Comparison of ENCODE assay signal across 20 cellular contexts in genomic region chr7:133345690-133346421, GRCh38.
DNase-seq lines count a peak whose midpoint lies in the region; ATAC-seq, FAIRE-seq and TF ChIP-seq lines count a peak whose summit lies in the region.
"Had no signal": no experiment of that assay in that cellular context is flagged by ENCODE, and none has a peak within 500 bp of the region (broad histone marks: within the 10 kb centered on the region; RNA-seq: fewer than 3 reads in every experiment).

No MANE protein-coding gene starts in this region.

- H3K79me1 ChIP-seq in H1 (ENCODE audit: low read depth, low read length) = no peaks in the 10 kb centered on the region

- H3K9me3 Mint-ChIP-seq in GM23338 (peaks cover 8% of the 10 kb centered on the region; the same call in 1 of the 3 replicates), neural progenitor cell (peaks cover 21% of the 10 kb centered on the region)
- peaks cover 18% of the 10 kb centered on the region for H3K9me3 Mint-ChIP-seq in natural killer cell treated with Interleukin-12 subunit alpha and Interleukin-12 subunit beta and Interleukin-15 and Interleukin-18, amount 100 ng/mL, for 72 hours

- H3K4me3 ChIP-seq in GM23338 (0 out of 2 replicates have a peak overlapping the region, but pooled peaks have one; percentile 3), HUES48 (ENCODE audit: low read depth, low read length) (peak overlapping the region; percentile 41), H1 (ENCODE audit: extremely low read depth in 1 of 4, insufficient read depth in 2 of 4, low read depth in 3 of 4, low read length in 4 of 4) (peak overlapping the region in 3 of 4 experiments; percentile 19 to 29 (median 23); a peak in 3 of 8 replicates), neural progenitor cell (no peak overlapping the region), smooth muscle cell (no peak overlapping the region)

- peaks cover 17% of the 10 kb centered on the region for H3K36me3 Mint-ChIP-seq in GM23338 (ENCODE audit: low read depth)
- peaks cover 23% of the 10 kb centered on the region for H3K36me3 Mint-ChIP-seq in neural progenitor cell
- H3K36me3 Mint-ChIP-seq in natural killer cell treated with Interleukin-12 subunit alpha and Interleukin-12 subunit beta and Interleukin-15 and Interleukin-18, amount 100 ng/mL, for 72 hours = peaks cover 33% of the 10 kb centered on the region

- no peak for TF ChIP-seq POLR2A in H1 (IDR thresholded peaks at IDR 0.05; ENCODE audit: control extremely low read depth in 1 of 2, low read depth in 2 of 2, low read length in 2 of 2)

- no peak overlapping the region for H2AFZ ChIP-seq in GM23338
- H2AFZ ChIP-seq in H1 (ENCODE audit: low read length) = no peak overlapping the region
- no peak overlapping the region for H2AFZ ChIP-seq in neural progenitor cell (replicated peaks)
- no peak overlapping the region for H2AFZ ChIP-seq in smooth muscle cell (ENCODE audit: low read depth)

- H3F3A ChIP-seq in GM23338 (replicated peaks; ENCODE audit: low read depth) = no peaks in the 10 kb centered on the region
- no peaks in the 10 kb centered on the region for H3F3A ChIP-seq in neural progenitor cell (ENCODE audit: low read depth)
- no peaks in the 10 kb centered on the region for H3F3A ChIP-seq in smooth muscle cell (ENCODE audit: low read depth)

- 35% methylated on average over 8 of the region's 8 CpGs; no CpG with 5 or more reads in 1 of the 2 experiments for WGBS in H1 (ENCODE audit: extremely low coverage in 1 of 2, insufficient coverage in 1 of 2, insufficient read length in 1 of 2, insufficient replicate concordance in 2 of 2, low coverage in 1 of 2, low lambda C conversion rate in 2 of 2, missing lambda C conversion rate in 1 of 2), 2 experiments
- WGBS in smooth muscle cell (ENCODE audit: low lambda C conversion rate) = 76% methylated on average over 8 of the region's 8 CpGs

- H3K4me1 Mint-ChIP-seq in GM23338 = peaks cover 45% of the 10 kb centered on the region
- H3K4me1 Mint-ChIP-seq in neural progenitor cell = peaks cover 10% of the 10 kb centered on the region
- H3K4me1 Mint-ChIP-seq in natural killer cell treated with Interleukin-12 subunit alpha and Interleukin-12 subunit beta and Interleukin-15 and Interleukin-18, amount 100 ng/mL, for 72 hours (ENCODE audit: low read depth in 2 of 2) = peaks cover 18 to 24% of the 10 kb centered on the region in 2 donors

- no peaks in the 10 kb centered on the region for H4K20me1 ChIP-seq in GM23338 (replicated peaks; ENCODE audit: insufficient read depth)
- H4K20me1 ChIP-seq in H1 (replicated peaks in 1 of 2; ENCODE audit: control insufficient read depth in 1 of 2, insufficient read depth in 2 of 2, low read length in 2 of 2) = no peaks in the 10 kb centered on the region
- H4K20me1 ChIP-seq in neural progenitor cell (ENCODE audit: low read depth) = no peaks in the 10 kb centered on the region
- H4K20me1 ChIP-seq in smooth muscle cell (ENCODE audit: low read depth) = no peaks in the 10 kb centered on the region

- no peaks in the 10 kb centered on the region for H3K9me2 ChIP-seq in GM23338 (ENCODE audit: insufficient read depth)

- POLR2A ChIA-PET in H1 (lab: Charles Lee; ENCODE audit: partially characterized antibody) = no interaction called here

- H3K27me3 ChIP-seq in GM23338 (ENCODE audit: insufficient read depth) = no peaks in the 10 kb centered on the region
- no peaks in the 10 kb centered on the region for H3K27me3 ChIP-seq in HUES48 (ENCODE audit: control insufficient read depth, insufficient read depth, low read length)
- no peaks in the 10 kb centered on the region for H3K27me3 ChIP-seq in H1 (replicated peaks in 1 of 4; ENCODE audit: control insufficient read depth in 3 of 4, extremely low read depth in 1 of 4, insufficient read depth in 3 of 4, low read length in 3 of 4)
- no peaks in the 10 kb centered on the region for H3K27me3 ChIP-seq in neural progenitor cell
- no peaks in the 10 kb centered on the region for H3K27me3 ChIP-seq in smooth muscle cell (ENCODE audit: low read depth)
- H3K27me3 ChIP-seq: BE2C had no signal

- CTCF ChIA-PET in H1 (lab: Charles Lee; ENCODE audit: partially characterized antibody) = interaction anchor here (1.5 kb wide), 1 partner anchor 14 kb away, joined by 4 read pairs; no protein-coding TSS in a partner anchor

- TF ChIP-seq CTCF in GM23338 (conservative IDR thresholded peaks at IDR 0.05; ENCODE audit: low read depth in 2 of 2) (no peak), H1 (IDR thresholded peaks at IDR 0.05; ENCODE audit: control extremely low read depth in 1 of 3, insufficient read depth in 1 of 3, low read depth in 1 of 3, low read length in 3 of 3) (no peak), neural progenitor cell (IDR thresholded peaks at IDR 0.05) (no peak), smooth muscle cell (IDR thresholded peaks at IDR 0.05; ENCODE audit: borderline replicate concordance, insufficient read depth, poor library complexity, severe bottlenecking) (no peak)

- no peak overlapping the region for H4K5ac ChIP-seq in H1 (ENCODE audit: insufficient read length, low read depth, low read length)

- H3K23ac ChIP-seq in H1 (ENCODE audit: insufficient read length) = no peak overlapping the region

- H3K9me3 ChIP-seq in HUES48 (ENCODE audit: control insufficient read depth, insufficient read depth, low read length) (no peaks in the 10 kb centered on the region), H1 (ENCODE audit: insufficient read depth in 2 of 2, low read depth in 1 of 2, low read length in 1 of 2) (no peaks in the 10 kb centered on the region), neural progenitor cell (ENCODE audit: low read depth) (no peaks in the 10 kb centered on the region), smooth muscle cell (replicated peaks; ENCODE audit: low read depth) (peaks cover 3% of the 10 kb centered on the region)
- H3K9me3 ChIP-seq: BE2C had no signal

- peak overlapping the region; percentile 56; the same call in 1 of the 2 replicates for H2BK20ac ChIP-seq in H1 (ENCODE audit: low read length)

- no peak overlapping the region for H2BK120ac ChIP-seq in H1 (replicated peaks; ENCODE audit: low read depth, low read length)

- H3K4me1 ChIP-seq in GM23338 (ENCODE audit: insufficient read depth) = peaks cover 18% of the 10 kb centered on the region
- peaks cover 44% of the 10 kb centered on the region for H3K4me1 ChIP-seq in HUES48 (ENCODE audit: control insufficient read depth, insufficient read depth, low read length)
- peaks cover 0 to 8% (median 4%) of the 10 kb centered on the region in 4 experiments; a peak in 4 of 7 replicates for H3K4me1 ChIP-seq in H1 (replicated peaks in 1 of 4; ENCODE audit: control insufficient read depth in 3 of 4, insufficient read depth in 4 of 4, low read length in 3 of 4)
- peaks cover 11% of the 10 kb centered on the region for H3K4me1 ChIP-seq in neural progenitor cell
- H3K4me1 ChIP-seq in smooth muscle cell (ENCODE audit: low read depth) = no peaks in the 10 kb centered on the region

- H3K23me2 ChIP-seq in H1 (ENCODE audit: low read depth, low read length) = no peaks in the 10 kb centered on the region

- 0 out of 2 replicates have a peak overlapping the region, but pooled peaks have one; percentile 31 for H2BK12ac ChIP-seq in H1 (ENCODE audit: low read depth, low read length)

- H3K79me2 ChIP-seq in GM23338 (replicated peaks; ENCODE audit: insufficient read depth) (peaks cover 19% of the 10 kb centered on the region), H1 (ENCODE audit: control insufficient read depth in 1 of 2, insufficient read depth in 2 of 2, low read length in 2 of 2) (peaks cover 0 to 51% of the 10 kb centered on the region in 2 experiments; a peak in 3 of 4 replicates), neural progenitor cell (ENCODE audit: low read depth) (peaks cover 44% of the 10 kb centered on the region), smooth muscle cell (ENCODE audit: low read depth) (peaks cover 9% of the 10 kb centered on the region)

- H3K9ac ChIP-seq in HUES48 (ENCODE audit: low read depth, low read length) (no peak overlapping the region), H1 (replicated peaks in 1 of 4; ENCODE audit: extremely low read depth in 1 of 4, low read depth in 3 of 4, low read length in 3 of 4) (no peak overlapping the region), neural progenitor cell (no peak overlapping the region), smooth muscle cell (ENCODE audit: low read depth) (no peak overlapping the region)

- no peaks in the 10 kb centered on the region for H3K27me3 Mint-ChIP-seq in GM23338 (ENCODE audit: insufficient read depth, low read depth, poor library complexity)
- H3K27me3 Mint-ChIP-seq in neural progenitor cell (ENCODE audit: insufficient read depth, low read depth) = no peaks in the 10 kb centered on the region
- H3K27me3 Mint-ChIP-seq in natural killer cell treated with Interleukin-12 subunit alpha and Interleukin-12 subunit beta and Interleukin-15 and Interleukin-18, amount 100 ng/mL, for 72 hours = no peaks in the 10 kb centered on the region

- FAIRE-seq in H1 (lab: Jason Lieb, UNC) = no peak
- FAIRE-seq: D721Med, HTR-8/SVneo had no signal

- no peak overlapping the region for H3K4ac ChIP-seq in H1 (replicated peaks; ENCODE audit: insufficient read length, low read depth, low read length)

- no peak overlapping the region for H2BK15ac ChIP-seq in H1 (ENCODE audit: low read length)

- no peak for TF ChIP-seq RAD21 in H1 (IDR thresholded peaks at IDR 0.05 in 1 of 2, conservative IDR thresholded peaks at IDR 0.05 in 1 of 2; ENCODE audit: low read depth in 2 of 2, low read length in 2 of 2)

- H3K4me2 ChIP-seq in GM23338 (peak overlapping the region; percentile 10; the same call in 1 of the 2 replicates), H1 (ENCODE audit: insufficient read depth in 1 of 2, low read depth in 2 of 2, low read length in 2 of 2) (peak overlapping the region; percentile 54 to 66), neural progenitor cell (peak overlapping the region; percentile 48), smooth muscle cell (no peak overlapping the region)

- H3K36me3 ChIP-seq in GM23338 (ENCODE audit: insufficient read depth) (no peaks in the 10 kb centered on the region), HUES48 (ENCODE audit: control insufficient read depth, insufficient read depth, low read length) (no peaks in the 10 kb centered on the region), H1 (ENCODE audit: control insufficient read depth in 2 of 4, insufficient read depth in 4 of 4, low read length in 3 of 4) (no peaks in the 10 kb centered on the region), neural progenitor cell (no peaks in the 10 kb centered on the region), smooth muscle cell (ENCODE audit: low read depth) (no peaks in the 10 kb centered on the region)
- H3K36me3 ChIP-seq: BE2C had no signal

- peak overlapping the region; percentile 21; the same call in 1 of the 2 replicates for H3K18ac ChIP-seq in H1 (ENCODE audit: extremely low read depth, low read length)

- TF ChIP-seq EP300 in H1 (IDR thresholded peaks at IDR 0.05; ENCODE audit: borderline replicate concordance in 1 of 2, low read depth in 2 of 2, low read length in 2 of 2) = no peak

- no peak overlapping the region for H4K8ac ChIP-seq in H1 (ENCODE audit: extremely low read depth, insufficient read depth, low read length)

- peak overlapping the region; percentile 53 for H3K4me3 Mint-ChIP-seq in GM23338
- no peak overlapping the region for H3K4me3 Mint-ChIP-seq in neural progenitor cell
- H3K4me3 Mint-ChIP-seq in natural killer cell treated with Interleukin-12 subunit alpha and Interleukin-12 subunit beta and Interleukin-15 and Interleukin-18, amount 100 ng/mL, for 72 hours = no peak overlapping the region

- H3K27ac ChIP-seq in GM23338 (ENCODE audit: low read depth) (no peak overlapping the region), HUES48 (ENCODE audit: low read depth, low read length) (peak overlapping the region; percentile 82), H1 (ENCODE audit: low read depth, low read length) (no peak overlapping the region), neural progenitor cell (peak overlapping the region; percentile 14), smooth muscle cell (ENCODE audit: low read depth) (no peak overlapping the region)

- no peak overlapping the region for H3K56ac ChIP-seq in H1 (replicated peaks; ENCODE audit: insufficient read length, low read depth, low read length)

- H3K27ac Mint-ChIP-seq in GM23338 (no peak overlapping the region), neural progenitor cell (peak overlapping the region; percentile 75)
- H3K27ac Mint-ChIP-seq in natural killer cell treated with Interleukin-12 subunit alpha and Interleukin-12 subunit beta and Interleukin-15 and Interleukin-18, amount 100 ng/mL, for 72 hours = no peak overlapping the region

- ATAC-seq in GM23338 = peak; percentile 88
- no peak for ATAC-seq in natural killer cell treated with Interleukin-12 subunit alpha and Interleukin-12 subunit beta and Interleukin-15 and Interleukin-18, amount 100 ng/mL, for 72 hours
- ATAC-seq: Panc1, SK-N-SH treated with all-trans-retinoic acid at 6 μM for 48 hours had no signal

- no peak overlapping the region; the same call in 1 of the 2 replicates for H2BK5ac ChIP-seq in H1 (ENCODE audit: low read depth, low read length)

- H2AK5ac ChIP-seq in H1 (ENCODE audit: low read depth, low read length) = no peak overlapping the region

- H3K14ac ChIP-seq in H1 (ENCODE audit: insufficient read length) = no peak overlapping the region

- DNase-seq in GM23338 (ENCODE audit: low spot score) = peak; percentile 31
- DNase-seq in H1 (ENCODE audit: low read depth in 1 of 2, low spot score in 2 of 2) = no peak
- DNase-seq in neural progenitor cell (ENCODE audit: low spot score) = no peak
- DNase-seq in smooth muscle cell (lab: John Stamatoyannopoulos, UW; ENCODE audit: unreplicated experiment) = no peak
- no peak for DNase-seq in islet precursor cell
- no peak for DNase-seq in natural killer cell treated with Interleukin-12 subunit alpha and Interleukin-12 subunit beta and Interleukin-15 and Interleukin-18, amount 100 ng/mL, for 72 hours (ENCODE audit: low spot score)
- DNase-seq: BE2C, DMS53, HCEC 1CT, Kasumi-1, NCI-H1417, NCI-H1694 treated with DMSO at 0.1 percent for 48 hours, NCI-H2081 treated with DMSO at 0.1 percent for 48 hours, NCI-H510A, SIG-M5 had no signal

- no peak overlapping the region for H4K91ac ChIP-seq in H1 (replicated peaks; ENCODE audit: insufficient read length, low read length)

Comparison
In these comparisons a context has a peak if more than half of its experiments do, and no peak if none do; other contexts are left out.
1. H3K27ac ChIP-seq: peak in HUES48 (single experiment) and neural progenitor cell (single experiment); none in GM23338 (single experiment), H1 (single experiment) and smooth muscle cell (single experiment).
2. H3K4me3 ChIP-seq: peak in GM23338 (single experiment), HUES48 (single experiment) and H1 (3 of 4); none in neural progenitor cell (single experiment) and smooth muscle cell (single experiment).